Comparison of ENCODE assay signal across 2 cellular contexts in genomic region chr4:152843476-152844107, GRCh38.
TF ChIP-seq lines count a peak whose summit lies in the region.

No MANE protein-coding gene starts in this region.

TF ChIP-seq in A549, 52 proteins besides CTCF, POLR2A, EP300 and RAD21:
- TF ChIP-seq SREBF2 (IDR thresholded peaks at IDR 0.05) = no peak
- TF ChIP-seq REST (IDR thresholded peaks at IDR 0.05) = no peak
- no peak for TF ChIP-seq FOSB (CRISPR knock-in tag; IDR thresholded peaks at IDR 0.05)
- TF ChIP-seq FOXS1 (CRISPR knock-in tag; IDR thresholded peaks at IDR 0.05) = no peak
- TF ChIP-seq MYC (IDR thresholded peaks at IDR 0.05; ENCODE audit: borderline replicate concordance, low read length) = no peak
- TF ChIP-seq TFCP2L1 (CRISPR knock-in tag; IDR thresholded peaks at IDR 0.05) = no peak
- TF ChIP-seq NPAS2 (CRISPR knock-in tag; IDR thresholded peaks at IDR 0.05; ENCODE audit: borderline replicate concordance) = no peak
- TF ChIP-seq EHF (CRISPR knock-in tag; IDR thresholded peaks at IDR 0.05) = no peak
- no peak for TF ChIP-seq GATA3 (IDR thresholded peaks at IDR 0.05; ENCODE audit: borderline replicate concordance)

TF ChIP-seq in H1, 55 proteins besides CTCF, POLR2A, EP300 and RAD21:
- TF ChIP-seq SRF (IDR thresholded peaks at IDR 0.05; ENCODE audit: low read depth, low read length) = no peak
- TF ChIP-seq BACH1 (IDR thresholded peaks at IDR 0.05; ENCODE audit: low read length) = no peak
- no peak for TF ChIP-seq SIX5 (IDR thresholded peaks at IDR 0.05; ENCODE audit: low read depth, low read length)
- TF ChIP-seq, protein P1, sequence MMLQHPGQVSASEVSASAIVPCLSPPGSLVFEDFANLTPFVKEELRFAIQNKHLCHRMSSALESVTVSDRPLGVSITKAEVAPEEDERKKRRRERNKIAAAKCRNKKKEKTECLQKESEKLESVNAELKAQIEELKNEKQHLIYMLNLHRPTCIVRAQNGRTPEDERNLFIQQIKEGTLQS (IDR thresholded peaks at IDR 0.05; ENCODE audit: insufficient read depth, low read depth, low read length) = no peak
- TF ChIP-seq HDAC6 (IDR thresholded peaks at IDR 0.05; ENCODE audit: low read depth, low read length) = no peak
- no peak for TF ChIP-seq SIN3A (conservative IDR thresholded peaks at IDR 0.05 in 1 of 2, IDR thresholded peaks at IDR 0.05 in 1 of 2; ENCODE audit: low read depth in 1 of 2, low read length in 2 of 2)
- no peak for TF ChIP-seq EGR1 (IDR thresholded peaks at IDR 0.05; ENCODE audit: borderline replicate concordance, low read depth, low read length)
- TF ChIP-seq RNF2 (IDR thresholded peaks at IDR 0.05; ENCODE audit: borderline replicate concordance, low read depth, low read length, missing control alignments, poor library complexity, severe bottlenecking) = no peak
- TF ChIP-seq YY1 (IDR thresholded peaks at IDR 0.05; ENCODE audit: low read depth, low read length) = no peak
- TF ChIP-seq KDM5A (IDR thresholded peaks at IDR 0.05; ENCODE audit: low read length) = no peak
- TF ChIP-seq CBX8 (IDR thresholded peaks at IDR 0.05; ENCODE audit: borderline replicate concordance, low read depth, low read length) = no peak
- TF ChIP-seq ASH2L (IDR thresholded peaks at IDR 0.05; ENCODE audit: low read length) = no peak
- TF ChIP-seq POU5F1 (IDR thresholded peaks at IDR 0.05; ENCODE audit: low read depth, low read length) = no peak
- TF ChIP-seq SP2 (IDR thresholded peaks at IDR 0.05; ENCODE audit: low read length) = no peak
- no peak for TF ChIP-seq ATF2 (IDR thresholded peaks at IDR 0.05; ENCODE audit: low read length)
- no peak for TF ChIP-seq BRCA1 (IDR thresholded peaks at IDR 0.05; ENCODE audit: low read depth, low read length)
- TF ChIP-seq TEAD4 (IDR thresholded peaks at IDR 0.05; ENCODE audit: low read depth, low read length) = no peak
- no peak for TF ChIP-seq TBP (IDR thresholded peaks at IDR 0.05; ENCODE audit: low read depth, low read length)
- TF ChIP-seq RFX5 (IDR thresholded peaks at IDR 0.05; ENCODE audit: borderline replicate concordance, low read depth, low read length) = no peak
- TF ChIP-seq USF2 (IDR thresholded peaks at IDR 0.05; ENCODE audit: low read length) = no peak
